14 cellular contexts compared by ENCODE assay signal in genomic region chr4:177562859-177563258, GRCh38.
DNase-seq lines count a peak whose midpoint lies in the region; ATAC-seq and TF ChIP-seq lines count a peak whose summit lies in the region.
"Had no signal": no experiment of that assay in that cellular context is flagged by ENCODE, and none has a peak within 500 bp of the region (broad histone marks: within the 10 kb centered on the region; RNA-seq: fewer than 3 reads in every experiment).

No MANE protein-coding gene starts in this region.

- no peaks in the 10 kb centered on the region for H3F3A ChIP-seq in PC-3 (ENCODE audit: low read length, unreplicated experiment)

- H3K27me3 ChIP-seq in PC-3 (ENCODE audit: low read length) = no peaks in the 10 kb centered on the region
- H3K27me3 ChIP-seq in upper lobe of left lung = no peaks in the 10 kb centered on the region
- H3K27me3 ChIP-seq: BLaER1 had no signal

- no peaks in the 10 kb centered on the region for H3K79me2 ChIP-seq in PC-3 (ENCODE audit: low read length)
- no peaks in the 10 kb centered on the region for H3K79me2 ChIP-seq in OCI-LY7 (ENCODE audit: insufficient read depth, low read depth, low read length)

- no peaks in the 10 kb centered on the region for H3K9me2 ChIP-seq in PC-3 (replicated peaks; ENCODE audit: low read length)
- no peaks in the 10 kb centered on the region for H3K9me2 ChIP-seq in OCI-LY7 (ENCODE audit: insufficient read depth, low read length)

- DNase-seq in ELR (ENCODE audit: low read depth) (peak; percentile 9), PC-3 (peak; percentile 43), epithelial cell of proximal tubule (ENCODE audit: low read depth) (peak; percentile 15), renal cortical epithelial cell (ENCODE audit: low read depth) (peak; percentile 54), OCI-LY7 (ENCODE audit: low spot score) (no peak), NCI-H1092 (lab: John Stamatoyannopoulos, UW) (no peak), upper lobe of left lung (no peak)
- DNase-seq: 8988T; CD4-positive, alpha-beta memory T cell; DMS79 treated with DMSO at 0.1 percent for 48 hours; H9 had no signal

- intact Hi-C loops in PC-3 (cut with micrococcal nuclease) = loop anchor here (10.0 kb wide), 1 partner anchor 82 kb away; no protein-coding TSS in a partner anchor
- intact Hi-C loops in OCI-LY7 (cut with micrococcal nuclease; ENCODE audit: unreplicated experiment) = no loop called here

- H3K27ac ChIP-seq in PC-3 (ENCODE audit: low read length) (no peak overlapping the region), OCI-LY7 (ENCODE audit: low read depth, low read length, poor library complexity, severe bottlenecking) (no peak overlapping the region), upper lobe of left lung (no peak overlapping the region)
- H3K27ac ChIP-seq: BLaER1, HL-60 had no signal

- no peak for TF ChIP-seq POLR2A in upper lobe of left lung (IDR thresholded peaks at IDR 0.05)

- no peak overlapping the region for H3K4me3 ChIP-seq in PC-3 (ENCODE audit: low read length)
- H3K4me3 ChIP-seq in epithelial cell of proximal tubule (ENCODE audit: low read depth, low read length) = no peak overlapping the region
- H3K4me3 ChIP-seq in OCI-LY7 (ENCODE audit: low read depth, low read length, poor library complexity, severe bottlenecking) = no peak overlapping the region
- no peak overlapping the region for H3K4me3 ChIP-seq in upper lobe of left lung
- H3K4me3 ChIP-seq: BLaER1, GM12878 had no signal

- H3K36me3 ChIP-seq in PC-3 (ENCODE audit: low read depth, low read length) (no peaks in the 10 kb centered on the region), OCI-LY7 (ENCODE audit: insufficient read depth, low read length) (no peaks in the 10 kb centered on the region), upper lobe of left lung (no peaks in the 10 kb centered on the region)
- H3K36me3 ChIP-seq: BLaER1 had no signal

- ATAC-seq in PC-3 (peak; percentile 56; the same call in 1 of the 2 replicates), upper lobe of left lung (ENCODE audit: low FRiP score in 2 of 2) (no peak)
- ATAC-seq: GM12878 had no signal

- H4K20me1 ChIP-seq in PC-3 (ENCODE audit: low read length) (no peaks in the 10 kb centered on the region), OCI-LY7 (ENCODE audit: insufficient read depth, low read length) (no peaks in the 10 kb centered on the region)
- H4K20me1 ChIP-seq: BLaER1 had no signal

- H3K9me3 ChIP-seq in PC-3 (ENCODE audit: low read length) (no peaks in the 10 kb centered on the region), OCI-LY7 (ENCODE audit: low read length) (no peaks in the 10 kb centered on the region), upper lobe of left lung (no peaks in the 10 kb centered on the region)
- H3K9me3 ChIP-seq: BLaER1 had no signal

- TF ChIP-seq CTCF in PC-3 (conservative IDR thresholded peaks at IDR 0.05; ENCODE audit: low read depth, low read length) (no peak), epithelial cell of proximal tubule (conservative IDR thresholded peaks at IDR 0.05; ENCODE audit: low read depth, low read length) (no peak), OCI-LY7 (conservative IDR thresholded peaks at IDR 0.05; ENCODE audit: low read length) (no peak), upper lobe of left lung (IDR thresholded peaks at IDR 0.05) (no peak)

- CTCF ChIA-PET in PC-3 (lab: Charles Lee) (no interaction called here), OCI-LY7 (lab: Charles Lee; ENCODE audit: unreplicated experiment) (no interaction called here)

- POLR2A ChIA-PET in PC-3 (lab: Charles Lee; ENCODE audit: unreplicated experiment) (no interaction called here), OCI-LY7 (lab: Charles Lee) (interaction anchor here (0.7 kb wide), 1 partner anchor 36 kb away, joined by 3 read pairs; no protein-coding TSS in a partner anchor)

- H2AFZ ChIP-seq in PC-3 (ENCODE audit: low read length) (no peak overlapping the region), OCI-LY7 (ENCODE audit: low read length) (no peak overlapping the region)

- H3K9ac ChIP-seq in PC-3 (ENCODE audit: low read length) = no peak overlapping the region
- H3K9ac ChIP-seq: BLaER1 had no signal

- TF ChIP-seq EP300 in upper lobe of left lung (IDR thresholded peaks at IDR 0.05) = no peak

- H3K4me2 ChIP-seq in PC-3 (ENCODE audit: low read length) = no peak overlapping the region
- no peak overlapping the region for H3K4me2 ChIP-seq in OCI-LY7 (ENCODE audit: low read length)
- H3K4me2 ChIP-seq: BLaER1 had no signal

- WGBS in upper lobe of left lung, 2 donors = 88 to 90% methylated on average over 1 of the region's 1 CpG

- BruUV-seq in PC-3 (replicated peaks; lab: Mats Ljungman, UMichigan) (no TSS peak), OCI-LY7 (replicated peaks; lab: Mats Ljungman, UMichigan) (no TSS peak)

- no peaks in the 10 kb centered on the region for H3K4me1 ChIP-seq in PC-3 (ENCODE audit: insufficient read depth, low read length)
- no peaks in the 10 kb centered on the region for H3K4me1 ChIP-seq in OCI-LY7 (ENCODE audit: insufficient read depth, low read length, poor library complexity, severe bottlenecking)
- H3K4me1 ChIP-seq in upper lobe of left lung = no peaks in the 10 kb centered on the region
- H3K4me1 ChIP-seq: BLaER1 had no signal

Comparison
In these comparisons a context has a peak if more than half of its experiments do, and no peak if none do; other contexts are left out.
1. DNase-seq: peak in ELR (single experiment), PC-3 (single experiment), epithelial cell of proximal tubule (single experiment) and renal cortical epithelial cell (single experiment); none in OCI-LY7 (single experiment), NCI-H1092 (single experiment) and upper lobe of left lung (0 of 2).